In the genomic region with DNA sequence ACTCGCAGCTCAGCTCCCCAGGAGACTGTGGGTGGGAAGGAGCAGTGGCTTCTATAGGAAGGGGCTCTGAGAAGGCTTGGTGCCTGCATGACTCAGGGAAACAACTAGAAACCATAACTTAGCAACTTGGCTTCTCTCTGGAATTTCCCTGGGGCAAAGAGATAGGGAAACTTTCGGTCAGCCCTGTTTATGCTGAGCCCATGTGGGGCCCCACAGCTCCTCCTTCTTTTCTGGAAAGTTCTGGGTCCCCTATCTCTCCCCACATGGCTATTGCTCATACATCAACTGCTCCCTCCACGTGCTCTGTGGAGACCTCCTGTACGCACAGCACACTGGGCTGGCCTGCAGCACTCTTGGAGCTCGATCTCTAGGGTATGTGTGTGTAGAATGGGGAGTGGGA, we compare ENCODE assay signal across 13 cellular contexts. TPM values are rescaled to one million over a fixed set of nuclear protein-coding genes. Genes with fewer than 3 reads are reported as not detected.
DNase-seq lines count a peak whose midpoint lies in the region; ATAC-seq, FAIRE-seq and TF ChIP-seq lines count a peak whose summit lies in the region.
"Had no signal": no experiment of that assay in that cellular context is flagged by ENCODE, and none has a peak within 500 bp of the region (broad histone marks: within the 10 kb centered on the region; RNA-seq: fewer than 3 reads in every experiment).

No MANE protein-coding gene starts in this region.

- peaks cover 10 to 22% of the 10 kb centered on the region in 2 donors for H3K4me1 ChIP-seq in mucosa of rectum (ENCODE audit: control insufficient read depth in 2 of 2, insufficient read depth in 2 of 2, low read length in 2 of 2)

- DNase-seq in AG20443 (ENCODE audit: low spot score) (peak; percentile 59), bronchial epithelial cell (ENCODE audit: low read depth) (peak; percentile 89), DMS153 treated with DMSO at 0.1 percent for 48 hours (lab: John Stamatoyannopoulos, UW; ENCODE audit: unreplicated experiment) (no peak), DMS79 treated with DMSO at 0.1 percent for 48 hours (lab: John Stamatoyannopoulos, UW) (no peak)
- DNase-seq: DND-41, KG1, NCI-H524, T-cell had no signal

- no peaks in the 10 kb centered on the region for H3K9me3 ChIP-seq in mucosa of rectum (ENCODE audit: control insufficient read depth in 2 of 2, low read length in 2 of 2)

- H3K36me3 ChIP-seq in bronchial epithelial cell (ENCODE audit: control insufficient read depth, insufficient read depth, low read length) = no peaks in the 10 kb centered on the region
- peaks cover 2 to 7% of the 10 kb centered on the region in 2 donors for H3K36me3 ChIP-seq in mucosa of rectum (ENCODE audit: control insufficient read depth in 2 of 2, insufficient read depth in 2 of 2, low read length in 2 of 2)

- FAIRE-seq in bronchial epithelial cell (lab: Jason Lieb, UNC) = no peak
- FAIRE-seq: endometrium had no signal

- no peak overlapping the region for H3K9ac ChIP-seq in mucosa of rectum (ENCODE audit: low read depth in 1 of 2, low read length in 2 of 2)

- ATAC-seq in HG02588 (IDR thresholded peaks at IDR 0.05; ENCODE audit: unreplicated experiment) (peak; percentile 46), GM18517 (IDR thresholded peaks at IDR 0.05; ENCODE audit: unreplicated experiment) (no peak), HG02973 (IDR thresholded peaks at IDR 0.05; ENCODE audit: unreplicated experiment) (no peak)
- ATAC-seq: T-cell had no signal

- H3K27ac ChIP-seq in mucosa of rectum (ENCODE audit: low read depth in 2 of 2, low read length in 2 of 2) = peak overlapping the region; percentile 65 to 74

- TF ChIP-seq CTCF in bronchial epithelial cell (IDR thresholded peaks at IDR 0.05; ENCODE audit: insufficient read depth, low read length, severe bottlenecking) = no peak

- no peak overlapping the region for H3K4me3 ChIP-seq in bronchial epithelial cell (ENCODE audit: low read depth, low read length)
- H3K4me3 ChIP-seq in mucosa of rectum (ENCODE audit: low read length in 2 of 2) = no peak overlapping the region

- H3K27me3 ChIP-seq in bronchial epithelial cell (ENCODE audit: control insufficient read depth, insufficient read depth, low read length) = no peaks in the 10 kb centered on the region
- no peaks in the 10 kb centered on the region for H3K27me3 ChIP-seq in mucosa of rectum (ENCODE audit: control insufficient read depth in 2 of 2, insufficient read depth in 2 of 2, low read length in 2 of 2)

RNA-seq across cellular contexts. Expression of a gene that starts 39.3 kb away (rescaled TPM):
- total RNA-seq in bronchial epithelial cell = 2.1 and 3.5 TPM in 2 replicates

Comparison
In these comparisons a context has a peak if more than half of its experiments do, and no peak if none do; other contexts are left out.
1. DNase-seq: peak in AG20443 (single experiment) and bronchial epithelial cell (single experiment); none in DMS153 treated with DMSO at 0.1 percent for 48 hours (single experiment) and DMS79 treated with DMSO at 0.1 percent for 48 hours (single experiment).